In genomic region chr10:110861930-110862677, GRCh38 we compare ENCODE assay signal across 1 cellular context.
TF ChIP-seq lines count a peak whose summit lies in the region.

No MANE protein-coding gene starts in this region.

TF ChIP-seq in K562, 482 proteins besides CTCF, POLR2A, EP300 and RAD21:
- TF ChIP-seq PRDM10 (IDR thresholded peaks at IDR 0.05; ENCODE audit: partially characterized antibody), result no peak
- peak; percentile 14 for TF ChIP-seq ZNF146 (CRISPR knock-in tag; IDR thresholded peaks at IDR 0.05; ENCODE audit: unreplicated experiment)
TF ChIP-seq in K562: peak in this region for 1.
